In genomic region chr1:116763787-116764465, GRCh38 we compare ENCODE assay signal across 8 cellular contexts. TPM values are rescaled to one million over a fixed set of nuclear protein-coding genes. Genes with fewer than 3 reads are reported as not detected.
A peak's percentile ranks its signal among the peaks of the same experiment; 100 is the strongest.
DNase-seq lines count a peak whose midpoint lies in the region; ATAC-seq, FAIRE-seq and TF ChIP-seq lines count a peak whose summit lies in the region.

No MANE protein-coding gene starts in this region.

- H3K27ac Mint-ChIP-seq in CD4-positive, alpha-beta memory T cell, result peak overlapping the region; percentile 97 to 99 (median 98)
- H3K27ac Mint-ChIP-seq in stimulated activated naive CD8-positive, alpha-beta T cell treated with anti-CD3 and anti-CD28 coated beads, Interleukin-15, Interleukin-2, amounts not matched to agents 100 ng/mL and 50 ng/mL, for 24 hours, result peak overlapping the region; percentile 100

- H3K4me1 ChIP-seq in CD4-positive, alpha-beta memory T cell (ENCODE audit: insufficient read depth, low read length), result peaks cover 97% of the 10 kb centered on the region

- CTCF ChIA-PET in CD4-positive, alpha-beta memory T cell (lab: Charles Lee; ENCODE audit: partially characterized antibody), result interaction anchor here (0.7 to 15.3 kb wide), 19 partner anchors 9 to 296 kb away, joined by 3 to 276 read pairs (median 4); partner anchors contain the start of genes CD2 and TTF2

- H3K36me3 ChIP-seq in CD4-positive, alpha-beta memory T cell (ENCODE audit: insufficient read depth, low read length), result peaks cover 81% of the 10 kb centered on the region

- no peaks in the 10 kb centered on the region for H3K27me3 ChIP-seq in CD4-positive, alpha-beta memory T cell (ENCODE audit: insufficient read depth, low read length)

- ATAC-seq in left ventricle myocardium superior (peak; percentile 47), GM18505 (IDR thresholded peaks at IDR 0.05; ENCODE audit: unreplicated experiment) (no peak)

- peaks cover 91 to 95% of the 10 kb centered on the region in 2 donors for H3K36me3 Mint-ChIP-seq in CD4-positive, alpha-beta memory T cell
- H3K36me3 Mint-ChIP-seq in stimulated activated naive CD8-positive, alpha-beta T cell treated with anti-CD3 and anti-CD28 coated beads, Interleukin-15, Interleukin-2, amounts not matched to agents 100 ng/mL and 50 ng/mL, for 24 hours (ENCODE audit: low read depth), result peaks cover 99% of the 10 kb centered on the region

- TF ChIP-seq POLR2A in GM18505 (IDR thresholded peaks at IDR 0.05; ENCODE audit: borderline replicate concordance, extremely low read depth, insufficient read depth, insufficient read length), result no peak

- intact Hi-C loops in CD4-positive, alpha-beta memory T cell (cut with micrococcal nuclease), result loop anchor here (1.0 to 10.0 kb wide), 3 partner anchors 10 to 389 kb away; partner anchors contain the start of genes ATP1A1 and CD2
- intact Hi-C loops in left ventricle myocardium superior (cut with micrococcal nuclease), result no loop called here

- peak overlapping the region; percentile 10 to 27 for H3K4me3 ChIP-seq in CD4-positive, alpha-beta memory T cell (ENCODE audit: low read length in 2 of 2)

- no peaks in the 10 kb centered on the region for H3K9me3 ChIP-seq in CD4-positive, alpha-beta memory T cell (ENCODE audit: control insufficient read depth in 1 of 2, low read length in 2 of 2)

- POLR2A ChIA-PET in CD4-positive, alpha-beta memory T cell (lab: Charles Lee; ENCODE audit: partially characterized antibody), result interaction anchor here (0.9 to 33.0 kb wide), 16 partner anchors 1 to 843 kb away, joined by 3 to 1832 read pairs (median 6); partner anchors contain the start of genes CD2 and TTF2

- FAIRE-seq in urothelium cell line (lab: Jason Lieb, UNC), result no peak

- H3K27ac ChIP-seq in CD4-positive, alpha-beta memory T cell (ENCODE audit: low read depth, low read length), result peak overlapping the region; percentile 88

- peaks cover 79 to 100% (median 88%) of the 10 kb centered on the region in 4 donors for H3K4me1 Mint-ChIP-seq in CD4-positive, alpha-beta memory T cell
- H3K4me1 Mint-ChIP-seq in stimulated activated naive CD8-positive, alpha-beta T cell treated with anti-CD3 and anti-CD28 coated beads, Interleukin-15, Interleukin-2, amounts not matched to agents 100 ng/mL and 50 ng/mL, for 24 hours (ENCODE audit: low read depth), result peaks cover 88% of the 10 kb centered on the region

- H3K27me3 Mint-ChIP-seq in CD4-positive, alpha-beta memory T cell, result no peaks in the 10 kb centered on the region
- H3K27me3 Mint-ChIP-seq in stimulated activated naive CD8-positive, alpha-beta T cell treated with anti-CD3 and anti-CD28 coated beads, Interleukin-15, Interleukin-2, amounts not matched to agents 100 ng/mL and 50 ng/mL, for 24 hours, result peaks cover 3% of the 10 kb centered on the region

- H3K4me3 Mint-ChIP-seq in CD4-positive, alpha-beta memory T cell, result peak overlapping the region; percentile 76 to 94 (median 84)
- H3K4me3 Mint-ChIP-seq in stimulated activated naive CD8-positive, alpha-beta T cell treated with anti-CD3 and anti-CD28 coated beads, Interleukin-15, Interleukin-2, amounts not matched to agents 100 ng/mL and 50 ng/mL, for 24 hours, result peak overlapping the region; percentile 100

- peak in 3 of 5 donors; percentile 39 to 80 (median 43) for DNase-seq in CD4-positive, alpha-beta memory T cell
- DNase-seq in HT-29 (ENCODE audit: low spot score) (peak; percentile 46), left ventricle myocardium superior (peak; percentile 35), cerebellar nuclear complex (lab: John Stamatoyannopoulos, UW) (no peak), urothelium cell line (ENCODE audit: low spot score) (no peak)
- peak; percentile 54 for DNase-seq in activated CD8-positive, alpha-beta memory T cell treated with anti-CD3 and anti-CD28 coated beads, Interleukin-2, amount 50 U/mL, for 4 hours

- H3K9me3 Mint-ChIP-seq in CD4-positive, alpha-beta memory T cell, result no peaks in the 10 kb centered on the region
- H3K9me3 Mint-ChIP-seq in stimulated activated naive CD8-positive, alpha-beta T cell treated with anti-CD3 and anti-CD28 coated beads, Interleukin-15, Interleukin-2, amounts not matched to agents 100 ng/mL and 50 ng/mL, for 24 hours, result no peaks in the 10 kb centered on the region

RNA-seq across cellular contexts. Expression of gene CD2, which starts 9.7 kb away (rescaled TPM):
- 100 to 1,000 TPM; 305 to 316 TPM for total RNA-seq in CD4-positive, alpha-beta memory T cell
- 100 to 1,000 TPM; 409 to 471 TPM for polyA plus RNA-seq in CD4-positive, alpha-beta memory T cell
- total RNA-seq in HT-29 (2014; rRNA removed; shearing (Covaris generic)), result not detected in 2 replicates
- 1.7 TPM for total RNA-seq in left ventricle myocardium superior

Comparison
In these comparisons a context has a peak if more than half of its experiments do, and no peak if none do; other contexts are left out.
1. DNase-seq: peak in CD4-positive, alpha-beta memory T cell (3 of 5), HT-29 (single experiment), activated CD8-positive, alpha-beta memory T cell treated with anti-CD3 and anti-CD28 coated beads, Interleukin-2, amount 50 U/mL, for 4 hours (single experiment) and left ventricle myocardium superior (single experiment); none in cerebellar nuclear complex (0 of 2) and urothelium cell line (single experiment).
2. RNA of gene CD2, which starts 9.7 kb away (total RNA-seq): 305 to 316 TPM in CD4-positive, alpha-beta memory T cell; 1.7 TPM in left ventricle myocardium superior (single experiment) and not detected in HT-29; every median in the first group is over 100 times any median in the second.